ENCODE assay signal across 1 cellular context in genomic region chr10:44382981-44383748, GRCh38.
TF ChIP-seq lines count a peak whose summit lies in the region.

No MANE protein-coding gene starts in this region.

TF ChIP-seq in GM23338, 12 proteins besides CTCF, POLR2A, EP300 and RAD21 (continued from another document):
- TF ChIP-seq ZNF462 (CRISPR knock-in tag; IDR thresholded peaks at IDR 0.05): no peak
- no peak for TF ChIP-seq NANOG (IDR thresholded peaks at IDR 0.05; ENCODE audit: borderline replicate concordance)
- no peak for TF ChIP-seq EZH2 (IDR thresholded peaks at IDR 0.05; ENCODE audit: low read depth, unreplicated experiment)
- no peak for TF ChIP-seq STAT1 (IDR thresholded peaks at IDR 0.05; ENCODE audit: unreplicated experiment)
- no peak for TF ChIP-seq CREB1 (CRISPR knock-in tag; IDR thresholded peaks at IDR 0.05; ENCODE audit: low read depth)
- no peak for TF ChIP-seq POLR2AphosphoS5 (IDR thresholded peaks at IDR 0.05; ENCODE audit: low read depth)
- no peak for TF ChIP-seq EZH2phosphoT487 (IDR thresholded peaks at IDR 0.05; ENCODE audit: unreplicated experiment)
- no peak for TF ChIP-seq ZNF331 (CRISPR knock-in tag; IDR thresholded peaks at IDR 0.05; ENCODE audit: low read depth)
- TF ChIP-seq REST (IDR thresholded peaks at IDR 0.05; ENCODE audit: unreplicated experiment): no peak
